ENCODE assay signal across 20 cellular contexts in the genomic region with DNA sequence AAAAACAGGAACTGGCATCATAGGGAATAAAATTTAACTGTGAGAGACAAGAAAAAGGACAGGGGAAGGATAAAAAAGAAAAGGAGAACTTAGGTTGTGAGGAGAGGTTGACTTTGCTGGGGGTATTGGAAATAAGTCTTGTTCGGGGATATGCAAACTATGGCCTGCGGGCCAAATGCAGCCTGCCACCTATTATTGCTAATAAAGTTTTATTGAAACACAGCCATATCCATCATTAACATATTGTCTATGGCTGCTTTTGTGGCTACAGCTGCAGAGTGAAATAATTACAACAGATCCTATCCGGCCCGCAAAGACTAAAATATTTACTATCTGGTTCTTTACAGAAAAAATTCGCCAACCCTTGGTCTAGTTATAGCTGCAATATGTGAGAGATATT. TPM values are rescaled to one million over a fixed set of nuclear protein-coding genes. Genes with fewer than 3 reads are reported as not detected.
A peak's percentile ranks its signal among the peaks of the same experiment; 100 is the strongest.
DNase-seq lines count a peak whose midpoint lies in the region; ATAC-seq, FAIRE-seq and TF ChIP-seq lines count a peak whose summit lies in the region.
"Had no signal": no experiment of that assay in that cellular context is flagged by ENCODE, and none has a peak within 500 bp of the region (broad histone marks: within the 10 kb centered on the region; RNA-seq: fewer than 3 reads in every experiment).

No MANE protein-coding gene starts in this region.

- H3F3A ChIP-seq in SK-N-SH (replicated peaks; ENCODE audit: insufficient read depth), result peaks cover 29% of the 10 kb centered on the region
- no peaks in the 10 kb centered on the region for H3F3A ChIP-seq in smooth muscle cell (ENCODE audit: low read depth)

- peak overlapping the region; percentile 99 for H3K27ac Mint-ChIP-seq in astrocyte (ENCODE audit: unreplicated experiment)
- H3K27ac Mint-ChIP-seq: CD4-positive, alpha-beta memory T cell had no signal

- TF ChIP-seq EP300 in SK-N-SH (IDR thresholded peaks at IDR 0.05; ENCODE audit: borderline replicate concordance in 1 of 2, low read depth in 1 of 2, low read length in 1 of 2), result no peak

- H3K27ac ChIP-seq in SK-N-SH (ENCODE audit: low read depth in 2 of 2, low read length in 1 of 2) (peak overlapping the region; percentile 73 to 79; a peak in 3 of 4 replicates), astrocyte (ENCODE audit: low read depth, low read length) (peak overlapping the region; percentile 54), fibroblast of lung (ENCODE audit: insufficient read depth, low read length) (peak overlapping the region; percentile 34), smooth muscle cell (ENCODE audit: low read depth) (peak overlapping the region; percentile 30)
- H3K27ac ChIP-seq: 22Rv1 had no signal

- no peak for DNase-seq in SK-N-SH
- no peak for DNase-seq in astrocyte (ENCODE audit: low read depth)
- no peak for DNase-seq in fibroblast of lung (ENCODE audit: low read depth in 2 of 2)
- DNase-seq in smooth muscle cell (lab: John Stamatoyannopoulos, UW; ENCODE audit: unreplicated experiment), result no peak
- no peak for DNase-seq in effector CD8-positive, alpha-beta T cell (lab: John Stamatoyannopoulos, UW)
- DNase-seq in anterior cingulate cortex (lab: John Stamatoyannopoulos, UW), result no peak
- DNase-seq: CD4-positive, alpha-beta memory T cell; DMS79; NCI-H1092; NCI-H146; NCI-H2081 treated with DMSO at 0.1 percent for 48 hours; NCI-H510A treated with DMSO at 0.1 percent for 48 hours; NCI-H82 had no signal

- peak overlapping the region; percentile 5 for H3K4me3 Mint-ChIP-seq in astrocyte (ENCODE audit: unreplicated experiment)
- H3K4me3 Mint-ChIP-seq: CD4-positive, alpha-beta memory T cell had no signal

- TF ChIP-seq CTCF in SK-N-SH (IDR thresholded peaks at IDR 0.05) (no peak), astrocyte (IDR thresholded peaks at IDR 0.05; ENCODE audit: insufficient read depth, low read depth, low read length) (no peak), fibroblast of lung (conservative IDR thresholded peaks at IDR 0.05 in 1 of 2, IDR thresholded peaks at IDR 0.05 in 1 of 2; ENCODE audit: low read depth in 1 of 2, low read length in 2 of 2) (no peak), smooth muscle cell (IDR thresholded peaks at IDR 0.05; ENCODE audit: borderline replicate concordance, insufficient read depth, poor library complexity, severe bottlenecking) (no peak)

- H3K9ac ChIP-seq in SK-N-SH (no peak overlapping the region), astrocyte (ENCODE audit: low read length) (no peak overlapping the region), fibroblast of lung (ENCODE audit: insufficient read depth, low read length) (no peak overlapping the region), smooth muscle cell (ENCODE audit: low read depth) (no peak overlapping the region)

- CTCF ChIA-PET in SK-N-SH (lab: Yijun Ruan, JAX), result interaction anchor here (0.9 kb wide), 1 partner anchor 18 kb away, joined by 3 read pairs; no protein-coding TSS in a partner anchor

- no peaks in the 10 kb centered on the region for H3K79me2 ChIP-seq in SK-N-SH (ENCODE audit: insufficient read depth)
- no peaks in the 10 kb centered on the region for H3K79me2 ChIP-seq in astrocyte (ENCODE audit: insufficient read depth, low read length)
- H3K79me2 ChIP-seq in fibroblast of lung (ENCODE audit: control insufficient read depth, insufficient read depth, low read length), result no peaks in the 10 kb centered on the region
- H3K79me2 ChIP-seq in smooth muscle cell (ENCODE audit: low read depth), result no peaks in the 10 kb centered on the region

- ATAC-seq in SK-N-SH treated with all-trans-retinoic acid at 6 μM for 48 hours, result no peak; the same call in 2 of the 3 replicates
- ATAC-seq in HG03460 (IDR thresholded peaks at IDR 0.05; ENCODE audit: unreplicated experiment), result no peak
- ATAC-seq: Panc1, Right ventricle myocardium inferior had no signal

- no peaks in the 10 kb centered on the region for H3K36me3 Mint-ChIP-seq in astrocyte (ENCODE audit: low read depth, unreplicated experiment)
- H3K36me3 Mint-ChIP-seq: CD4-positive, alpha-beta memory T cell had no signal

- H3K27me3 ChIP-seq in SK-N-SH (ENCODE audit: insufficient read depth) (no peaks in the 10 kb centered on the region), astrocyte (ENCODE audit: insufficient read depth, low read length) (no peaks in the 10 kb centered on the region), fibroblast of lung (ENCODE audit: control insufficient read depth, insufficient read depth, low read length) (no peaks in the 10 kb centered on the region), smooth muscle cell (ENCODE audit: low read depth) (no peaks in the 10 kb centered on the region)
- H3K27me3 ChIP-seq: MG63 had no signal

- H3K27me3 Mint-ChIP-seq in astrocyte (ENCODE audit: low read depth, unreplicated experiment), result no peaks in the 10 kb centered on the region

- peaks cover 18% of the 10 kb centered on the region for H3K4me1 Mint-ChIP-seq in astrocyte (ENCODE audit: low read depth, unreplicated experiment)
- H3K4me1 Mint-ChIP-seq: CD4-positive, alpha-beta memory T cell had no signal

- no peak for FAIRE-seq in astrocyte (lab: Jason Lieb, UNC)
- FAIRE-seq: D721Med had no signal

- H4K20me1 ChIP-seq in SK-N-SH (ENCODE audit: insufficient read depth) (no peaks in the 10 kb centered on the region), astrocyte (ENCODE audit: insufficient read depth, low read length) (no peaks in the 10 kb centered on the region), fibroblast of lung (ENCODE audit: control insufficient read depth, extremely low read depth, insufficient read depth, low read length) (no peaks in the 10 kb centered on the region), smooth muscle cell (ENCODE audit: low read depth) (no peaks in the 10 kb centered on the region)

- no peaks in the 10 kb centered on the region for H3K4me1 ChIP-seq in SK-N-SH (ENCODE audit: control insufficient read depth in 1 of 2, insufficient read depth in 2 of 2, low read depth in 1 of 2, low read length in 1 of 2)
- peaks cover 13% of the 10 kb centered on the region for H3K4me1 ChIP-seq in astrocyte (ENCODE audit: insufficient read depth, low read length)
- H3K4me1 ChIP-seq in fibroblast of lung (ENCODE audit: control insufficient read depth, extremely low read depth, insufficient read depth, low read length), result peaks cover 3% of the 10 kb centered on the region
- H3K4me1 ChIP-seq in smooth muscle cell (ENCODE audit: low read depth), result no peaks in the 10 kb centered on the region

- no peak overlapping the region for H3K4me2 ChIP-seq in SK-N-SH
- H3K4me2 ChIP-seq in astrocyte (ENCODE audit: low read length), result peak overlapping the region; percentile 67
- no peak overlapping the region for H3K4me2 ChIP-seq in fibroblast of lung (ENCODE audit: extremely low read depth, insufficient read depth, low read length)
- H3K4me2 ChIP-seq in smooth muscle cell, result no peak overlapping the region

- H3K9me3 Mint-ChIP-seq in astrocyte (ENCODE audit: unreplicated experiment), result peaks cover 14% of the 10 kb centered on the region

- POLR2A ChIA-PET in SK-N-SH (lab: Yijun Ruan, JAX), result no interaction called here

- WGBS in SK-N-SH (ENCODE audit: low lambda C conversion rate), result 94% methylated on average over 5 of the region's 5 CpGs
- WGBS in smooth muscle cell (ENCODE audit: low lambda C conversion rate), result 97% methylated on average over 5 of the region's 5 CpGs

- no peaks in the 10 kb centered on the region for H3K9me2 ChIP-seq in SK-N-SH

- H3K36me3 ChIP-seq in SK-N-SH (replicated peaks in 1 of 2; ENCODE audit: control insufficient read depth in 1 of 2, insufficient read depth in 2 of 2, low read length in 1 of 2) (no peaks in the 10 kb centered on the region), astrocyte (ENCODE audit: insufficient read depth, low read length) (no peaks in the 10 kb centered on the region), fibroblast of lung (ENCODE audit: control insufficient read depth, insufficient read depth, low read length) (no peaks in the 10 kb centered on the region), smooth muscle cell (ENCODE audit: low read depth) (no peaks in the 10 kb centered on the region)
- H3K36me3 ChIP-seq: MG63 had no signal

- TF ChIP-seq RAD21 in SK-N-SH (IDR thresholded peaks at IDR 0.05; ENCODE audit: low read length), result no peak

- no peak overlapping the region for H2AFZ ChIP-seq in SK-N-SH (ENCODE audit: low read depth)
- H2AFZ ChIP-seq in astrocyte (ENCODE audit: low read depth, low read length), result no peak overlapping the region
- H2AFZ ChIP-seq in fibroblast of lung (ENCODE audit: low read length), result no peak overlapping the region
- H2AFZ ChIP-seq in smooth muscle cell (ENCODE audit: low read depth), result no peak overlapping the region

- H3K4me3 ChIP-seq in SK-N-SH (ENCODE audit: low read depth in 2 of 2, low read length in 1 of 2) (no peak overlapping the region), astrocyte (ENCODE audit: insufficient read depth, low read depth, low read length) (no peak overlapping the region), fibroblast of lung (replicated peaks in 1 of 4; ENCODE audit: control extremely low read depth in 1 of 4, insufficient read depth in 1 of 4, low read depth in 3 of 4, low read length in 4 of 4) (no peak overlapping the region), smooth muscle cell (no peak overlapping the region)
- H3K4me3 ChIP-seq: MG63 had no signal

- H3K9me3 ChIP-seq in SK-N-SH, result no peaks in the 10 kb centered on the region; the same call in 1 of the 2 replicates
- no peaks in the 10 kb centered on the region for H3K9me3 ChIP-seq in astrocyte (ENCODE audit: insufficient read depth, low read depth, low read length)
- no peaks in the 10 kb centered on the region for H3K9me3 ChIP-seq in fibroblast of lung (ENCODE audit: control insufficient read depth, insufficient read depth, low read depth, low read length)
- no peaks in the 10 kb centered on the region for H3K9me3 ChIP-seq in smooth muscle cell (replicated peaks; ENCODE audit: low read depth)

TF ChIP-seq in SK-N-SH, 30 proteins besides CTCF, POLR2A, EP300 and RAD21 (continues in another document):
- TF ChIP-seq, protein P1, sequence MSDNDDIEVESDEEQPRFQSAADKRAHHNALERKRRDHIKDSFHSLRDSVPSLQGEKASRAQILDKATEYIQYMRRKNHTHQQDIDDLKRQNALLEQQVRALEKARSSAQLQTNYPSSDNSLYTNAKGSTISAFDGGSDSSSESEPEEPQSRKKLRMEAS (IDR thresholded peaks at IDR 0.05; ENCODE audit: low read depth), result no peak
- TF ChIP-seq GATA2 (CRISPR knock-in tag; IDR thresholded peaks at IDR 0.05), result no peak

TF ChIP-seq in SK-N-SH treated with all-trans-retinoic acid at 6 μM for 48 hours, 23 proteins besides CTCF, POLR2A, EP300 and RAD21 (continues in another document):
- TF ChIP-seq ZNF8 (CRISPR knock-in tag; IDR thresholded peaks at IDR 0.05) (no peak), SNAI2 (CRISPR knock-in tag; IDR thresholded peaks at IDR 0.05) (no peak), ZNF70 (CRISPR knock-in tag; IDR thresholded peaks at IDR 0.05) (no peak)

RNA-seq across cellular contexts. Expression of a gene that starts 18.6 kb away (rescaled TPM):
- polyA plus RNA-seq in SK-N-SH (2012; rRNA removed), result 5.6 and 9.2 TPM in 2 replicates
- 11.6 and 12.0 TPM in 2 replicates for polyA plus RNA-seq in SK-N-SH (2012; cell fraction: cytosol; rRNA removed)
- 2.1 and 6.7 TPM in 2 replicates for polyA plus RNA-seq in SK-N-SH (2012; cell fraction: nucleus; rRNA removed)
- total RNA-seq in astrocyte, result 9.8 and 9.9 TPM in 2 replicates
- 21.1 and 31.0 TPM in 2 replicates for total RNA-seq in fibroblast of lung
- polyA plus RNA-seq in fibroblast of lung, result 14.2 and 19.0 TPM in 2 replicates
- 7.2 and 9.8 TPM in 2 replicates for polyA plus RNA-seq in fibroblast of lung (2012)
- polyA minus RNA-seq in fibroblast of lung (ENCODE audit: low replicate concordance), result 0.98 and 1.8 TPM in 2 replicates
- 10.8 and 13.4 TPM in 2 replicates for total RNA-seq in smooth muscle cell
- 6.5 and 8.7 TPM in 2 replicates for polyA plus RNA-seq in smooth muscle cell
